In the genomic region with DNA sequence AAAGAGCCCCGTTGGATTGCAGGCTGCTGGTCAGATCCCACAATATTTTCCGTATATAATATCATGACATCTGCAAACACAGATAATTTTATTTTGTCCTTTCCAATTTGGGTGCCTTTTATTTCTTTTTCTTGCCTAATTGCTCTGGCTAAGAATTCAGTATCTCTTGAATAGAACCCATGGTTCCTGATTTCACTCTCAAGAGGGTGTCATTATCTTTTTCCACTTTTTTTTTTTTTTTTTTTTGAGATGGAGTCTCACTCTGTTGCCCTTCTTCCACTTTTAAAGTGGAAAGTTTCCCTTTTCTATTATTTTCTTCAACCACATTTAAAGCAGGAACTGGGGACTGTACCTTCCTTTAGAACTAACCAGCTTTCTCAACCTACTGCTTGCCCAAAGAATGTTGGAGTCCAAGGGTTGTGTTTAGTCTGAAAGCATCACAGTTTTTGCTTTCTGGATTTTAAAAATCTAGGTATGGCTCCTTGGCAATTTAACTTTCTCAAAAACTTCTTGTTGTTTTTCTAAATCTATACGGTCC, we compare ENCODE assay signal across 23 cellular contexts. TPM values are rescaled to one million over a fixed set of nuclear protein-coding genes. Genes with fewer than 3 reads are reported as not detected.
DNase-seq lines count a peak whose midpoint lies in the region; ATAC-seq and TF ChIP-seq lines count a peak whose summit lies in the region.
"Had no signal": no experiment of that assay in that cellular context is flagged by ENCODE, and none has a peak within 500 bp of the region (broad histone marks: within the 10 kb centered on the region; RNA-seq: fewer than 3 reads in every experiment).

No MANE protein-coding gene starts in this region.

- H3K27ac ChIP-seq in CD8-positive, alpha-beta T cell (ENCODE audit: low read depth, low read length), result no peak overlapping the region
- H3K27ac ChIP-seq in SU-DHL-6 (ENCODE audit: low read depth, low read length) (no peak overlapping the region), mesendoderm (ENCODE audit: low read depth, low read length) (no peak overlapping the region)
- H3K27ac ChIP-seq: esophagus squamous epithelium, PC-9, right lobe of liver, stomach had no signal

- WGBS in mesendoderm (ENCODE audit: extremely low coverage, insufficient coverage, low lambda C conversion rate), result no CpG with 5 or more reads among the region's 3 CpGs

- intact Hi-C loops in CD8-positive, alpha-beta T cell (cut with DNase I, micrococcal nuclease), result no loop called here
- intact Hi-C loops in natural killer cell (cut with micrococcal nuclease), result no loop called here

- H3K4me1 ChIP-seq in CD8-positive, alpha-beta T cell (ENCODE audit: insufficient read depth, low read length), result peaks cover 28% of the 10 kb centered on the region
- H3K4me1 ChIP-seq in mesendoderm (ENCODE audit: control insufficient read depth, low read depth, low read length), result peaks cover 3% of the 10 kb centered on the region

- no peak overlapping the region for H3K18ac ChIP-seq in mesendoderm (ENCODE audit: low read length)

- H3K4me2 ChIP-seq in SU-DHL-6 (ENCODE audit: low read depth, low read length, poor library complexity, severe bottlenecking), result no peak overlapping the region
- no peak overlapping the region for H3K4me2 ChIP-seq in mesendoderm (ENCODE audit: low read length)
- H3K4me2 ChIP-seq: PC-9 had no signal

- no peak overlapping the region for H3K4me3 ChIP-seq in CD8-positive, alpha-beta T cell (ENCODE audit: low read depth, low read length)
- H3K4me3 ChIP-seq in SU-DHL-6 (ENCODE audit: insufficient read depth, low read length, poor library complexity, severe bottlenecking), result peak overlapping the region; percentile 18
- H3K4me3 ChIP-seq in mesendoderm (ENCODE audit: low read length), result no peak overlapping the region
- H3K4me3 ChIP-seq: esophagus squamous epithelium, left lung, mucosa of descending colon, PC-9, right lobe of liver, stomach had no signal

- no peaks in the 10 kb centered on the region for H3K27me3 ChIP-seq in CD8-positive, alpha-beta T cell (ENCODE audit: insufficient read depth, low read length)
- no peaks in the 10 kb centered on the region for H3K27me3 ChIP-seq in SU-DHL-6 (ENCODE audit: low read length)
- peaks cover 5% of the 10 kb centered on the region for H3K27me3 ChIP-seq in mesendoderm (ENCODE audit: insufficient read depth, low read length, poor library complexity)

- no peak overlapping the region for H2AFZ ChIP-seq in SU-DHL-6 (ENCODE audit: low read depth, low read length, severe bottlenecking)
- H2AFZ ChIP-seq: PC-9 had no signal

- peaks cover 36% of the 10 kb centered on the region for H3K36me3 Mint-ChIP-seq in activated CD8-positive, alpha-beta memory T cell treated with anti-CD3 and anti-CD28 coated beads, Interleukin-2, amount 10 ng/mL, durations not matched to agents 7 days and 5 days
- H3K36me3 Mint-ChIP-seq in CD8-positive, alpha-beta T cell, result peaks cover 3% of the 10 kb centered on the region
- H3K36me3 Mint-ChIP-seq in natural killer cell, result peaks cover 11% of the 10 kb centered on the region
- H3K36me3 Mint-ChIP-seq: type B pancreatic cell had no signal

- H4K5ac ChIP-seq in mesendoderm (ENCODE audit: low read length), result no peak overlapping the region

- no peaks in the 10 kb centered on the region for H3K36me3 ChIP-seq in CD8-positive, alpha-beta T cell (ENCODE audit: insufficient read depth, low read length)
- H3K36me3 ChIP-seq in SU-DHL-6 (ENCODE audit: low read length) (no peaks in the 10 kb centered on the region), mesendoderm (ENCODE audit: control insufficient read depth, insufficient read depth, low read length) (no peaks in the 10 kb centered on the region)
- H3K36me3 ChIP-seq: esophagus squamous epithelium, left lung, right lobe of liver, stomach had no signal

- no peak overlapping the region for H4K8ac ChIP-seq in mesendoderm (ENCODE audit: low read depth, low read length)

- peak overlapping the region; percentile 75 for H3K27ac Mint-ChIP-seq in activated CD8-positive, alpha-beta memory T cell treated with anti-CD3 and anti-CD28 coated beads, Interleukin-2, amount 10 ng/mL, durations not matched to agents 7 days and 5 days
- peak overlapping the region; percentile 60 for H3K27ac Mint-ChIP-seq in CD8-positive, alpha-beta T cell
- peak overlapping the region; percentile 47 to 62 for H3K27ac Mint-ChIP-seq in natural killer cell
- H3K27ac Mint-ChIP-seq: type B pancreatic cell had no signal

- POLR2A ChIA-PET in CD8-positive, alpha-beta T cell (lab: Charles Lee), result interaction anchor here (1.6 kb wide), 1 partner anchor 31 kb away, joined by 4 read pairs; the partner anchor contains the start of gene SLFN11

- no peak for ATAC-seq in activated CD8-positive, alpha-beta memory T cell treated with anti-CD3 and anti-CD28 coated beads, Interleukin-2, amount 10 ng/mL, durations not matched to agents 7 days and 5 days
- ATAC-seq in CD8-positive, alpha-beta T cell, result no peak
- ATAC-seq in natural killer cell (no peak), GM21737 (IDR thresholded peaks at IDR 0.05; ENCODE audit: unreplicated experiment) (no peak)
- ATAC-seq: left lung, mucosa of descending colon, right lobe of liver had no signal

- no peak overlapping the region for H2BK120ac ChIP-seq in mesendoderm (ENCODE audit: low read depth, low read length)

- H3K9ac ChIP-seq in SU-DHL-6 (ENCODE audit: low read length), result no peak overlapping the region
- H3K9ac ChIP-seq in mesendoderm (ENCODE audit: low read length), result no peak overlapping the region

- no peak overlapping the region for H3K23ac ChIP-seq in mesendoderm (ENCODE audit: low read length)

- H3K79me2 ChIP-seq in SU-DHL-6 (ENCODE audit: insufficient read depth, low read length) (no peaks in the 10 kb centered on the region), mesendoderm (ENCODE audit: control insufficient read depth, insufficient read depth, low read length) (no peaks in the 10 kb centered on the region)

- H3K9me3 Mint-ChIP-seq in activated CD8-positive, alpha-beta memory T cell treated with anti-CD3 and anti-CD28 coated beads, Interleukin-2, amount 10 ng/mL, durations not matched to agents 7 days and 5 days (ENCODE audit: low read depth), result peaks cover 8% of the 10 kb centered on the region
- H3K9me3 Mint-ChIP-seq in CD8-positive, alpha-beta T cell, result peaks cover 5% of the 10 kb centered on the region
- H3K9me3 Mint-ChIP-seq in natural killer cell, result no peaks in the 10 kb centered on the region

- no peak for DNase-seq in activated CD8-positive, alpha-beta memory T cell treated with anti-CD3 and anti-CD28 coated beads, Interleukin-2, amount 10 ng/mL, durations not matched to agents 7 days and 5 days
- DNase-seq in activated CD8-positive, alpha-beta memory T cell treated with anti-CD3 and anti-CD28 coated beads, Interleukin-2, amount 50 U/mL, for 4 hours, result no peak
- DNase-seq in CD8-positive, alpha-beta T cell, result no peak
- no peak for DNase-seq in natural killer cell
- no peak for DNase-seq in mesendoderm
- DNase-seq in AML-193 (lab: John Stamatoyannopoulos, UW), result no peak
- DNase-seq: activated CD4-positive, alpha-beta T cell treated with anti-CD3 and anti-CD28 coated beads, Interleukin-2, amount 50 U/mL, for 1 hour; amygdala; caudate nucleus; effector CD8-positive, alpha-beta T cell; esophagus squamous epithelium; GF-D8; left lung; NCI-H146; occipital lobe; PC-9; right lobe of liver; stomach had no signal

- H3K4me1 Mint-ChIP-seq in activated CD8-positive, alpha-beta memory T cell treated with anti-CD3 and anti-CD28 coated beads, Interleukin-2, amount 10 ng/mL, durations not matched to agents 7 days and 5 days, result peaks cover 58% of the 10 kb centered on the region
- peaks cover 43% of the 10 kb centered on the region for H3K4me1 Mint-ChIP-seq in CD8-positive, alpha-beta T cell (ENCODE audit: low read depth)
- peaks cover 36 to 39% of the 10 kb centered on the region in 2 donors for H3K4me1 Mint-ChIP-seq in natural killer cell

- H3K4me3 Mint-ChIP-seq in activated CD8-positive, alpha-beta memory T cell treated with anti-CD3 and anti-CD28 coated beads, Interleukin-2, amount 10 ng/mL, durations not matched to agents 7 days and 5 days, result peak overlapping the region; percentile 65
- peak overlapping the region; percentile 30 for H3K4me3 Mint-ChIP-seq in CD8-positive, alpha-beta T cell
- peak overlapping the region; percentile 79 for H3K4me3 Mint-ChIP-seq in natural killer cell
- H3K4me3 Mint-ChIP-seq: type B pancreatic cell had no signal

- no peak overlapping the region for H2BK15ac ChIP-seq in mesendoderm (replicated peaks; ENCODE audit: low read depth)

- no peaks in the 10 kb centered on the region for H3F3A ChIP-seq in SU-DHL-6 (ENCODE audit: insufficient read depth)

- peaks cover 24% of the 10 kb centered on the region for H3K27me3 Mint-ChIP-seq in activated CD8-positive, alpha-beta memory T cell treated with anti-CD3 and anti-CD28 coated beads, Interleukin-2, amount 10 ng/mL, durations not matched to agents 7 days and 5 days
- no peaks in the 10 kb centered on the region for H3K27me3 Mint-ChIP-seq in CD8-positive, alpha-beta T cell (ENCODE audit: low read depth)
- no peaks in the 10 kb centered on the region for H3K27me3 Mint-ChIP-seq in natural killer cell (ENCODE audit: low read depth in 2 of 2)

- H3K9me2 ChIP-seq in SU-DHL-6 (replicated peaks; ENCODE audit: insufficient read depth, low read length), result no peaks in the 10 kb centered on the region

- no peaks in the 10 kb centered on the region for H3K9me3 ChIP-seq in CD8-positive, alpha-beta T cell (ENCODE audit: low read length)
- H3K9me3 ChIP-seq in SU-DHL-6 (ENCODE audit: insufficient read depth, low read length), result peaks cover 18% of the 10 kb centered on the region
- H3K9me3 ChIP-seq: mucosa of descending colon, right lobe of liver had no signal

- H2AK5ac ChIP-seq in mesendoderm (ENCODE audit: low read length), result no peak overlapping the region

- no peak overlapping the region for H3K4ac ChIP-seq in mesendoderm (ENCODE audit: low read depth, low read length)

- H3K56ac ChIP-seq in mesendoderm (ENCODE audit: low read length), result no peak overlapping the region

- no peaks in the 10 kb centered on the region for H3K79me1 ChIP-seq in mesendoderm (ENCODE audit: low read length)

- CTCF ChIA-PET in activated CD8-positive, alpha-beta memory T cell treated with anti-CD3 and anti-CD28 coated beads, Interleukin-2, amount 10 ng/mL, durations not matched to agents 7 days and 5 days (lab: Charles Lee), result interaction anchor here (0.7 to 1.2 kb wide), 2 partner anchors 29 kb away, joined by 4 to 7 read pairs; no protein-coding TSS in a partner anchor
- CTCF ChIA-PET in CD8-positive, alpha-beta T cell (lab: Charles Lee), result interaction anchor here (0.7 to 1.2 kb wide), 2 partner anchors 29 to 34 kb away, joined by 3 to 6 read pairs; no protein-coding TSS in a partner anchor

- H2BK5ac ChIP-seq in mesendoderm (ENCODE audit: low read length), result no peak overlapping the region

- H4K20me1 ChIP-seq in SU-DHL-6 (ENCODE audit: low read depth, low read length), result no peaks in the 10 kb centered on the region

- TF ChIP-seq CTCF in CD8-positive, alpha-beta T cell (IDR thresholded peaks at IDR 0.05), result no peak
- TF ChIP-seq CTCF in SU-DHL-6 (IDR thresholded peaks at IDR 0.05; ENCODE audit: insufficient read depth, low read length, poor library complexity, severe bottlenecking) (no peak), natural killer cell (IDR thresholded peaks at IDR 0.05) (no peak)

RNA-seq across cellular contexts. Expression of gene SLFN11, which starts 31.1 kb away (rescaled TPM):
- 10 to 100 TPM; 65.6 to 73.3 TPM for total RNA-seq in activated CD8-positive, alpha-beta memory T cell treated with anti-CD3 and anti-CD28 coated beads, Interleukin-2, amount 10 ng/mL, durations not matched to agents 7 days and 5 days
- 10 to 100 TPM; 25.6 to 27.2 TPM for total RNA-seq in CD8-positive, alpha-beta T cell
- 10 to 100 TPM; 22.9 to 31.8 (median 26.8) TPM for total RNA-seq in natural killer cell
- 0.08 TPM for polyA plus RNA-seq in mesendoderm (2013, experiment 1 of 2)
- 0.11 TPM for polyA plus RNA-seq in mesendoderm (2013, experiment 2 of 2)
- total RNA-seq: SK-MEL-5 had no signal
